Comparison of ENCODE assay signal across 8 cellular contexts in the genomic region with DNA sequence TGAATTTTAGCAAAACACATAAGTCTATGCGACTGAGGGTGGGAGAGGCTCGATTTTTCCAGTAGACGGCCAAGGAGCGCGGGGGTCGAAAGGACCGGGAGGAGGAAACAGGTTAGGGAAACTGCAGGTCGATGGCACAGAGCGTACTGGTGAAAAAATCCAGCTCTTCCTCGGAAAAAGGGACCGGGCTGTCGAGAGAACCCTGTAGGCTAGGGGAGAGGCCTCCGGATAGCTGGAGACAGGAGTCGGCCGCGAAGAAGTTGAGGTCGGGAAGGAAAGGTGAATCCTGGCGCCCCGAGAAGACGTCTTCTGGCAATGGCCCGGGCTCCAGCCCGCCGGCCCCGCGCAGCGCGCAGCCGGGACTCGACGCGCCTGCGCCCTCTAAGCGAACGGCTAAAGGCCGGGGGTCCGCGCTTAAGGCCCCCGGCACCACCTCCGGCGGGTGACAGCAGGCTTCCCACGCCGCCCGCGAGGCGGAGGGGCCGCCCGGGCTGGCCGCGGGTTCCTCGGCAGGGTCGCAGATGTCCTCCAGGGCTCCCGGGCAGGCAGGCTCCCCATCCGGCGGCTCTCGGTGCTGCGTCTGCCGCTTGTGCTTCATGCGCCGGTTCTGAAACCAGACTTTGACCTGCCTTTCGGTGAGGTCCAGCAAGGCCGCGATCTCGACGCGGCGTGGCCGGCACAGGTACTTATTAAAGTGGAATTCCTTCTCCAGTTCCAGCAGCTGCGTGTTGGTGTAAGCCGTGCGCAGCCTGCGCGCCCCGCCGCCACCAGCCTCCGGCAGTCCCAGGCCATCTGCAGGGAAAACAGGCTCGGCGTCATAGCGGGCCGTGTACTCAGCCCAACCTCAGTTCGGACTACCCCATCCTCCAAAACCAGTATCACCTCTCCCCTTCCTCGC. TPM values are rescaled to one million over a fixed set of nuclear protein-coding genes. Genes with fewer than 3 reads are reported as not detected.
DNase-seq lines count a peak whose midpoint lies in the region; ATAC-seq, FAIRE-seq and TF ChIP-seq lines count a peak whose summit lies in the region.

No MANE protein-coding gene starts in this region.

- CTCF ChIA-PET in WTC11 (lab: Charles Lee) = interaction anchor here (0.6 to 1.1 kb wide), 2 partner anchors 13 to 31 kb away, joined by 3 read pairs; partner anchors contain the start of gene HOXB1

- peak; percentile 61 for ATAC-seq in HG03432 (IDR thresholded peaks at IDR 0.05; ENCODE audit: unreplicated experiment)
- peak; percentile 39 for ATAC-seq in WTC11
- ATAC-seq in left lung = peak; percentile 20
- ATAC-seq in HG02870 (IDR thresholded peaks at IDR 0.05; ENCODE audit: unreplicated experiment) = no peak
- no peak for ATAC-seq in HG02678 (IDR thresholded peaks at IDR 0.05; ENCODE audit: unreplicated experiment)

- H3K9me3 Mint-ChIP-seq in WTC11 (no peaks in the 10 kb centered on the region), chondrocyte (ENCODE audit: low read depth) (no peaks in the 10 kb centered on the region)

- peak overlapping the region; percentile 51 to 63 for H3K4me3 ChIP-seq in left lung

- FAIRE-seq in GM18507 (lab: Jason Lieb, UNC) = peak; percentile 26

- no peak for TF ChIP-seq CTCF in WTC11 (IDR thresholded peaks at IDR 0.05)
- TF ChIP-seq CTCF in chondrocyte (IDR thresholded peaks at IDR 0.05) = peak; percentile 29
- TF ChIP-seq CTCF in left lung (IDR thresholded peaks at IDR 0.05) = no peak

- peaks cover 29 to 100% of the 10 kb centered on the region in 2 donors for H3K27me3 ChIP-seq in left lung

- POLR2A ChIA-PET in WTC11 (lab: Charles Lee) = no interaction called here

- H3K4me3 Mint-ChIP-seq in WTC11 (peak overlapping the region; percentile 69), chondrocyte (ENCODE audit: unreplicated experiment) (peak overlapping the region; percentile 70)

- intact Hi-C loops in left lung (cut with DNase I) = no loop called here

- H3K27ac Mint-ChIP-seq in WTC11 (no peak overlapping the region), chondrocyte (ENCODE audit: unreplicated experiment) (peak overlapping the region; percentile 61)

- H3K36me3 Mint-ChIP-seq in WTC11 = no peaks in the 10 kb centered on the region
- peaks cover 4% of the 10 kb centered on the region for H3K36me3 Mint-ChIP-seq in chondrocyte (ENCODE audit: low read depth)

- H3K4me1 ChIP-seq in left lung = peaks cover 0 to 22% of the 10 kb centered on the region in 2 donors

- DNase-seq in GM18507 (ENCODE audit: extremely low spot score, insufficient read length, low read depth) = peak; percentile 30
- DNase-seq in WTC11 (ENCODE audit: low spot score) = peak; percentile 56
- DNase-seq in chondrocyte (ENCODE audit: low spot score) = no peak
- peak in 1 of 2 donors; percentile 74 for DNase-seq in left lung
- peak; percentile 18 to 41 for DNase-seq in stimulated activated CD8-positive, alpha-beta memory T cell treated with anti-CD3 and anti-CD28 coated beads, Interleukin-15, amount 100 ng/mL, for 48 hours (ENCODE audit: low read depth in 2 of 2)

- H3K27ac ChIP-seq in left lung = peak overlapping the region; percentile 82 to 89

- no peaks in the 10 kb centered on the region for H3K9me3 ChIP-seq in left lung

- no peaks in the 10 kb centered on the region for H3K36me3 ChIP-seq in left lung

- peaks cover 66% of the 10 kb centered on the region for H3K4me1 Mint-ChIP-seq in WTC11
- H3K4me1 Mint-ChIP-seq in chondrocyte (ENCODE audit: low read depth) = peaks cover 8% of the 10 kb centered on the region

- H3K27me3 Mint-ChIP-seq in WTC11 (ENCODE audit: low read depth) (peaks cover 97% of the 10 kb centered on the region; the same call in 1 of the 2 replicates), chondrocyte (ENCODE audit: low read depth) (peaks cover 76% of the 10 kb centered on the region)

TF ChIP-seq in WTC11, 78 proteins besides CTCF, POLR2A, EP300 and RAD21:
- no peak for TF ChIP-seq GRHL2 (CRISPR knock-in tag; IDR thresholded peaks at IDR 0.05; ENCODE audit: insufficient replicate concordance, severe bottlenecking)
- TF ChIP-seq, protein P1, sequence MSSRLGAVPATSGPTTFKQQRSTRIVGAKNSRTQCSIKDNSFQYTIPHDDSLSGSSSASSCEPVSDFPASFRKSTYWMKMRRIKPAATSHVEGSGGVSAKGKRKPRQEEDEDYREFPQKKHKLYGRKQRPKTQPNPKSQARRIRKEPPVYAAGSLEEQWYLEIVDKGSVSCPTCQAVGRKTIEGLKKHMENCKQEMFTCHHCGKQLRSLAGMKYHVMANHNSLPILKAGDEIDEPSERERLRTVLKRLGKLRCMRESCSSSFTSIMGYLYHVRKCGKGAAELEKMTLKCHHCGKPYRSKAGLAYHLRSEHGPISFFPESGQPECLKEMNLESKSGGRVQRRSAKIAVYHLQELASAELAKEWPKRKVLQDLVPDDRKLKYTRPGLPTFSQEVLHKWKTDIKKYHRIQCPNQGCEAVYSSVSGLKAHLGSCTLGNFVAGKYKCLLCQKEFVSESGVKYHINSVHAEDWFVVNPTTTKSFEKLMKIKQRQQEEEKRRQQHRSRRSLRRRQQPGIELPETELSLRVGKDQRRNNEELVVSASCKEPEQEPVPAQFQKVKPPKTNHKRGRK (CRISPR knock-in tag; IDR thresholded peaks at IDR 0.05; ENCODE audit: borderline replicate concordance) = 0 out of 2 replicates have a peak, but pooled peaks have one; percentile 39
TF ChIP-seq in WTC11: peak in this region for 1.

RNA-seq across cellular contexts. Expression of gene HOXB2, which starts 1.7 kb away (rescaled TPM):
- total RNA-seq in WTC11 (2021) (1.3 to 3.7 TPM (median 2.0 TPM) in 3 replicates), chondrocyte (0.72 TPM in 2 of 3 replicates, not detected in the other), left lung (10 to 100 TPM in 1 of 2 donors, 1 to 10 TPM in 1; 9.7 to 11.8 TPM)

RNA-seq across cellular contexts. Expression of gene HOXB1, which starts 12.4 kb away (rescaled TPM):
- total RNA-seq in WTC11 (2021) (0.41 to 0.63 TPM (median 0.55 TPM) in 3 replicates), chondrocyte (not detected in 3 replicates), left lung (not detected)

RNA-seq across cellular contexts. Expression of gene HOXB4, which starts 34.9 kb away (rescaled TPM):
- total RNA-seq in WTC11 (2021) = 0.04 TPM in 1 of 3 replicates, not detected in the others
- total RNA-seq in chondrocyte = not detected in 3 replicates
- total RNA-seq in left lung = 1 to 10 TPM; 4.5 to 4.8 TPM

RNA-seq across cellular contexts. Expression of gene HOXB3, which starts 46.8 kb away (rescaled TPM):
- total RNA-seq in WTC11 (2021) (0.09 to 0.30 TPM (median 0.11 TPM) in 3 replicates), chondrocyte (0.18 to 0.57 TPM in 2 of 3 replicates, not detected in the other), left lung (10 to 100 TPM; 10.4 to 15.0 TPM)

RNA-seq across cellular contexts. Expression of gene HOXB5, which starts 50.4 kb away (rescaled TPM):
- total RNA-seq in WTC11 (2021) (not detected in 3 replicates), chondrocyte (not detected in 3 replicates), left lung (1 to 10 TPM; 3.3 to 4.2 TPM)

Comparison
In these comparisons a context has a peak if more than half of its experiments do, and no peak if none do; other contexts are left out.
1. ATAC-seq: peak in HG03432 (single experiment), WTC11 (single experiment) and left lung (single experiment); none in HG02870 (single experiment) and HG02678 (single experiment).